Comparison of ENCODE assay signal across 8 cellular contexts in genomic region chr2:12416600-12416999, GRCh38.
DNase-seq lines count a peak whose midpoint lies in the region; ATAC-seq and TF ChIP-seq lines count a peak whose summit lies in the region.

No MANE protein-coding gene starts in this region.

- peak overlapping the region; percentile 6 for H3K4me3 Mint-ChIP-seq in T-helper 1 cell treated with Interleukin-12 subunit alpha and Interleukin-12 subunit beta and Interleukin-4 antibody, amounts not matched to agents 30 μg/mL and 1 μg/mL, for 36 hours
- H3K4me3 Mint-ChIP-seq in brain, result no peak overlapping the region

- H3K9ac ChIP-seq in GM23248, result no peak overlapping the region

- H3K36me3 Mint-ChIP-seq in T-helper 1 cell treated with Interleukin-12 subunit alpha and Interleukin-12 subunit beta and Interleukin-4 antibody, amounts not matched to agents 30 μg/mL and 1 μg/mL, for 36 hours (ENCODE audit: low read depth), result peaks cover 7% of the 10 kb centered on the region
- H3K36me3 Mint-ChIP-seq in brain, result no peaks in the 10 kb centered on the region

- WGBS in GM23248 (ENCODE audit: low coverage in 1 of 2, low lambda C conversion rate in 2 of 2, missing lambda C conversion rate in 2 of 2), 2 experiments, result 18 to 23% methylated on average over 6 of the region's 6 CpGs
- 21 to 36% (median 34%) methylated on average over 6 of the region's 6 CpGs for WGBS in stomach, 5 donors

- peaks cover 55% of the 10 kb centered on the region for H3K4me1 Mint-ChIP-seq in T-helper 1 cell treated with Interleukin-12 subunit alpha and Interleukin-12 subunit beta and Interleukin-4 antibody, amounts not matched to agents 30 μg/mL and 1 μg/mL, for 36 hours (ENCODE audit: low read depth)
- peaks cover 43% of the 10 kb centered on the region for H3K4me1 Mint-ChIP-seq in brain

- H3F3A ChIP-seq in GM23248 (ENCODE audit: insufficient read depth), result no peaks in the 10 kb centered on the region

- H3K9me2 ChIP-seq in GM23248 (ENCODE audit: insufficient read depth), result no peaks in the 10 kb centered on the region

- intact Hi-C loops in mucosa of descending colon (cut with DNase I, micrococcal nuclease) (no loop called here), stomach (cut with DNase I; ENCODE audit: low total_unique reads) (no loop called here)

- ATAC-seq in mucosa of descending colon, result peak; percentile 53
- ATAC-seq in GM18868 (IDR thresholded peaks at IDR 0.05; ENCODE audit: unreplicated experiment), result no peak

- H3K9me3 ChIP-seq in GM23248 (ENCODE audit: low read depth) (no peaks in the 10 kb centered on the region), mucosa of descending colon (no peaks in the 10 kb centered on the region), stomach (peaks cover 0 to 2% (median 0%) of the 10 kb centered on the region in 4 donors)

- no peak for TF ChIP-seq POLR2A in stomach (IDR thresholded peaks at IDR 0.05)

- DNase-seq in GM23248 (peak; percentile 71), mucosa of descending colon (peak in 2 of 3 donors; percentile 35 to 38), stomach (peak; percentile 59), NK-92 (lab: John Stamatoyannopoulos, UW; ENCODE audit: unreplicated experiment) (no peak), GM19240 (ENCODE audit: insufficient read length, low spot score) (no peak)

- no peak overlapping the region for H3K27ac Mint-ChIP-seq in T-helper 1 cell treated with Interleukin-12 subunit alpha and Interleukin-12 subunit beta and Interleukin-4 antibody, amounts not matched to agents 30 μg/mL and 1 μg/mL, for 36 hours
- H3K27ac Mint-ChIP-seq in brain, result peak overlapping the region in 4 of 5 experiments; percentile 6 to 68 (median 42)

- H3K27ac ChIP-seq in GM23248 (no peak overlapping the region), stomach (no peak overlapping the region)

- no peaks in the 10 kb centered on the region for H3K9me3 Mint-ChIP-seq in T-helper 1 cell treated with Interleukin-12 subunit alpha and Interleukin-12 subunit beta and Interleukin-4 antibody, amounts not matched to agents 30 μg/mL and 1 μg/mL, for 36 hours
- peaks cover 7 to 14% (median 11%) of the 10 kb centered on the region in 5 experiments for H3K9me3 Mint-ChIP-seq in brain

- in situ Hi-C loops in GM23248 (cut with MboI), result no loop called here

- no peaks in the 10 kb centered on the region for H3K79me2 ChIP-seq in GM23248 (ENCODE audit: insufficient read depth)

- no peak overlapping the region for H3K4me3 ChIP-seq in GM23248
- no peak overlapping the region for H3K4me3 ChIP-seq in mucosa of descending colon
- H3K4me3 ChIP-seq in stomach, result no peak overlapping the region

- TF ChIP-seq EP300 in stomach (IDR thresholded peaks at IDR 0.05), result no peak

- no peaks in the 10 kb centered on the region for H3K27me3 Mint-ChIP-seq in T-helper 1 cell treated with Interleukin-12 subunit alpha and Interleukin-12 subunit beta and Interleukin-4 antibody, amounts not matched to agents 30 μg/mL and 1 μg/mL, for 36 hours (ENCODE audit: low read depth)
- H3K27me3 Mint-ChIP-seq in brain, result no peaks in the 10 kb centered on the region

- no peak overlapping the region for H2AFZ ChIP-seq in GM23248

- H3K4me1 ChIP-seq in GM23248 (ENCODE audit: insufficient read depth) (peaks cover 4% of the 10 kb centered on the region), mucosa of descending colon (ENCODE audit: low read depth) (no peaks in the 10 kb centered on the region), stomach (peaks cover 0 to 8% (median 6%) of the 10 kb centered on the region in 4 donors)

- no peaks in the 10 kb centered on the region for H4K20me1 ChIP-seq in GM23248 (ENCODE audit: insufficient read depth)

- TF ChIP-seq CTCF in brain (conservative IDR thresholded peaks at IDR 0.05) (peak in 1 of 2 experiments; percentile 25), mucosa of descending colon (IDR thresholded peaks at IDR 0.05) (no peak), stomach (IDR thresholded peaks at IDR 0.05) (peak in 5 of 7 experiments; percentile 29 to 60 (median 41))

- H3K27me3 ChIP-seq in GM23248 (replicated peaks; ENCODE audit: insufficient read depth) (no peaks in the 10 kb centered on the region), stomach (no peaks in the 10 kb centered on the region)

- H3K36me3 ChIP-seq in GM23248 (ENCODE audit: low read depth), result no peaks in the 10 kb centered on the region
- H3K36me3 ChIP-seq in mucosa of descending colon (ENCODE audit: low read depth), result no peaks in the 10 kb centered on the region
- H3K36me3 ChIP-seq in stomach, result no peaks in the 10 kb centered on the region

- peak overlapping the region; percentile 23 for H3K4me2 ChIP-seq in GM23248 (ENCODE audit: unreplicated experiment)

Comparison
In these comparisons a context has a peak if more than half of its experiments do, and no peak if none do; other contexts are left out.
1. DNase-seq: peak in GM23248 (single experiment), mucosa of descending colon (2 of 3) and stomach (single experiment); none in NK-92 (single experiment) and GM19240 (single experiment).